15 cellular contexts compared by ENCODE assay signal in the genomic region with DNA sequence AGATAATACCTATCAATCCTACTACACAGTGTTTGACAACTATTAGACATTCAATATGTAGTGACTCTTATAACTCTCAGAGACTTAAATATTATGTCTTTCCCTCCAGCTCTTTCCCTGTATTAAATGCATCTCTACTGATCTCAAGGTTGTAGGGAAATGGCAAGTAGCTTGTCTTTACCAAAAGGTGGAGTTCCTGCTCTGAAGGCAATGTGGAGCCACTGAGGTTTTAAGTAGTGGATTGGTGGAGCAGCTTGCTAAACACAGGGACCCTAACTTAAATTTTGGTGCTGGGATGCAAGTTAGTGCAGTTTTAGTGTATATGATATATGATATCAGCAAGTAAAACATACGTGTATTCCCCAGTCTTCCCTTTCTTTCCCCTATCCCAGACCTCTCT. TPM values are rescaled to one million over a fixed set of nuclear protein-coding genes. Genes with fewer than 3 reads are reported as not detected.
A peak's percentile ranks its signal among the peaks of the same experiment; 100 is the strongest.
DNase-seq lines count a peak whose midpoint lies in the region; ATAC-seq and TF ChIP-seq lines count a peak whose summit lies in the region.
"Had no signal": no experiment of that assay in that cellular context is flagged by ENCODE, and none has a peak within 500 bp of the region (broad histone marks: within the 10 kb centered on the region; RNA-seq: fewer than 3 reads in every experiment).

No MANE protein-coding gene starts in this region.

- DNase-seq in GM10266 (ENCODE audit: extremely low spot score) (no peak), SK-MEL-5 (ENCODE audit: low read depth, low spot score) (peak; percentile 12), epithelial cell of prostate (ENCODE audit: low read depth, low spot score) (no peak), neural progenitor cell (ENCODE audit: low spot score) (no peak), GM19238 (ENCODE audit: insufficient read length, low spot score) (no peak)
- DNase-seq in activated T-helper 2 cell treated with anti-CD3 and anti-CD28 coated beads, Interferon-gamma antibody, Interleukin-2, Interleukin-4, amounts not matched to agents 10 μg/mL and 5 μg/mL and 100 μg/mL, durations not matched to agents 14 hours and 24 hours and 36 hours (ENCODE audit: low spot score), result no peak
- DNase-seq: activated CD4-positive, alpha-beta T cell treated with anti-CD3 and anti-CD28 coated beads for 4 hours; NCI-H1105; Peyer's patch; stimulated activated CD4-positive, alpha-beta T cell treated with anti-CD3 and anti-CD28 coated beads, Interleukin-2, amount 100 ng/mL, for 24 hours; upper lobe of right lung had no signal

- H3K27ac ChIP-seq in epithelial cell of prostate (peak overlapping the region; percentile 63), neural progenitor cell (no peak overlapping the region)
- H3K27ac ChIP-seq: BLaER1, prostate gland, upper lobe of right lung had no signal

- peaks cover 7% of the 10 kb centered on the region for H3K79me2 ChIP-seq in neural progenitor cell (ENCODE audit: low read depth)

- H3K9me3 Mint-ChIP-seq in neural progenitor cell, result no peaks in the 10 kb centered on the region
- no peaks in the 10 kb centered on the region for H3K9me3 Mint-ChIP-seq in activated T-helper 2 cell treated with anti-CD3 and anti-CD28 coated beads, Interferon-gamma antibody, Interleukin-2, Interleukin-4, amounts not matched to agents 10 μg/mL and 5 μg/mL and 100 μg/mL, durations not matched to agents 14 hours and 24 hours and 36 hours

- no peak overlapping the region for H2AFZ ChIP-seq in neural progenitor cell (replicated peaks)

- H3K4me1 ChIP-seq in neural progenitor cell, result peaks cover 22% of the 10 kb centered on the region

- no peaks in the 10 kb centered on the region for H4K20me1 ChIP-seq in neural progenitor cell (ENCODE audit: low read depth)

- H3K4me3 Mint-ChIP-seq in neural progenitor cell, result no peak overlapping the region
- H3K4me3 Mint-ChIP-seq in activated T-helper 2 cell treated with anti-CD3 and anti-CD28 coated beads, Interferon-gamma antibody, Interleukin-2, Interleukin-4, amounts not matched to agents 10 μg/mL and 5 μg/mL and 100 μg/mL, durations not matched to agents 14 hours and 24 hours and 36 hours (ENCODE audit: low read depth), result no peak overlapping the region

- H3K4me1 Mint-ChIP-seq in neural progenitor cell, result peaks cover 56% of the 10 kb centered on the region
- peaks cover 51% of the 10 kb centered on the region for H3K4me1 Mint-ChIP-seq in activated T-helper 2 cell treated with anti-CD3 and anti-CD28 coated beads, Interferon-gamma antibody, Interleukin-2, Interleukin-4, amounts not matched to agents 10 μg/mL and 5 μg/mL and 100 μg/mL, durations not matched to agents 14 hours and 24 hours and 36 hours (ENCODE audit: low read depth)

- H3K36me3 ChIP-seq in neural progenitor cell, result no peaks in the 10 kb centered on the region
- H3K36me3 ChIP-seq: BLaER1, Peyer's patch, prostate gland, upper lobe of right lung had no signal

- peak overlapping the region; percentile 8 for H3K27ac Mint-ChIP-seq in neural progenitor cell
- no peak overlapping the region for H3K27ac Mint-ChIP-seq in activated T-helper 2 cell treated with anti-CD3 and anti-CD28 coated beads, Interferon-gamma antibody, Interleukin-2, Interleukin-4, amounts not matched to agents 10 μg/mL and 5 μg/mL and 100 μg/mL, durations not matched to agents 14 hours and 24 hours and 36 hours

- intact Hi-C loops in activated T-helper 2 cell treated with anti-CD3 and anti-CD28 coated beads, Interferon-gamma antibody, Interleukin-2, Interleukin-4, amounts not matched to agents 10 μg/mL and 5 μg/mL and 100 μg/mL, durations not matched to agents 14 hours and 24 hours and 36 hours (cut with micrococcal nuclease), result no loop called here

- in situ Hi-C loops in SK-MEL-5 (cut with HindIII; ENCODE audit: low pct_unique_long_range_greater_than_20kb, low sequenced_read_pairs), result no loop called here

- no peak overlapping the region for H3K4me2 ChIP-seq in neural progenitor cell
- H3K4me2 ChIP-seq: BLaER1 had no signal

- no peak overlapping the region for H3K4me3 ChIP-seq in neural progenitor cell
- H3K4me3 ChIP-seq: BLaER1, Peyer's patch, prostate gland, upper lobe of right lung had no signal

- H3F3A ChIP-seq in neural progenitor cell (ENCODE audit: low read depth), result peaks cover 12% of the 10 kb centered on the region

- no peaks in the 10 kb centered on the region for H3K9me3 ChIP-seq in neural progenitor cell (ENCODE audit: low read depth)
- H3K9me3 ChIP-seq: BLaER1, Peyer's patch, prostate gland, upper lobe of right lung had no signal

- H3K27me3 ChIP-seq in neural progenitor cell, result no peaks in the 10 kb centered on the region
- H3K27me3 ChIP-seq: BLaER1, Peyer's patch, upper lobe of right lung had no signal

- no peak overlapping the region for H3K9ac ChIP-seq in neural progenitor cell
- H3K9ac ChIP-seq: BLaER1 had no signal

- TF ChIP-seq CTCF in GM10266 (IDR thresholded peaks at IDR 0.05; ENCODE audit: control insufficient read depth, insufficient read depth, low read depth, missing control alignments) (peak; percentile 11), neural progenitor cell (IDR thresholded peaks at IDR 0.05) (no peak)

- no peaks in the 10 kb centered on the region for H3K36me3 Mint-ChIP-seq in neural progenitor cell
- no peaks in the 10 kb centered on the region for H3K36me3 Mint-ChIP-seq in activated T-helper 2 cell treated with anti-CD3 and anti-CD28 coated beads, Interferon-gamma antibody, Interleukin-2, Interleukin-4, amounts not matched to agents 10 μg/mL and 5 μg/mL and 100 μg/mL, durations not matched to agents 14 hours and 24 hours and 36 hours (ENCODE audit: low read depth)

- no peak for ATAC-seq in esophagus mucosa
- no peak for ATAC-seq in HG03442 (IDR thresholded peaks at IDR 0.05; ENCODE audit: unreplicated experiment)
- ATAC-seq: upper lobe of right lung had no signal

- H3K27me3 Mint-ChIP-seq in neural progenitor cell (ENCODE audit: insufficient read depth, low read depth), result no peaks in the 10 kb centered on the region
- H3K27me3 Mint-ChIP-seq in activated T-helper 2 cell treated with anti-CD3 and anti-CD28 coated beads, Interferon-gamma antibody, Interleukin-2, Interleukin-4, amounts not matched to agents 10 μg/mL and 5 μg/mL and 100 μg/mL, durations not matched to agents 14 hours and 24 hours and 36 hours (ENCODE audit: low read depth), result no peaks in the 10 kb centered on the region

RNA-seq across cellular contexts. Expression of gene FNIP2, which starts 13.1 kb away (rescaled TPM):
- total RNA-seq in SK-MEL-5 (2014; rRNA removed; shearing (Covaris generic)), result 39.7 and 42.9 TPM in 2 replicates
- polyA plus RNA-seq in SK-MEL-5 (2015; cell fraction: cytosol; rRNA removed), result 13.5 and 21.3 TPM in 2 replicates
- 15.8 and 19.6 TPM in 2 replicates for polyA plus RNA-seq in SK-MEL-5 (2015; cell fraction: nucleus; rRNA removed)
- total RNA-seq in neural progenitor cell (ENCODE audit: low replicate concordance) (9.9 and 10.5 TPM in 2 replicates), esophagus mucosa (10.2 TPM)
- 10.5 and 11.9 TPM in 2 replicates for total RNA-seq in activated T-helper 2 cell treated with anti-CD3 and anti-CD28 coated beads, Interferon-gamma antibody, Interleukin-2, Interleukin-4, amounts not matched to agents 10 μg/mL and 5 μg/mL and 100 μg/mL, durations not matched to agents 14 hours and 24 hours and 36 hours

RNA-seq across cellular contexts. Expression of gene PPID, which starts 58.8 kb away (rescaled TPM):
- 43.2 and 50.8 TPM in 2 replicates for total RNA-seq in SK-MEL-5 (2014; rRNA removed; shearing (Covaris generic))
- polyA plus RNA-seq in SK-MEL-5 (2015; cell fraction: cytosol; rRNA removed), result 44.7 and 59.6 TPM in 2 replicates
- polyA plus RNA-seq in SK-MEL-5 (2015; cell fraction: nucleus; rRNA removed), result 27.1 and 34.0 TPM in 2 replicates
- total RNA-seq in neural progenitor cell (ENCODE audit: low replicate concordance) (54.0 and 106 TPM in 2 replicates), esophagus mucosa (12.0 TPM)
- 56.8 and 58.5 TPM in 2 replicates for total RNA-seq in activated T-helper 2 cell treated with anti-CD3 and anti-CD28 coated beads, Interferon-gamma antibody, Interleukin-2, Interleukin-4, amounts not matched to agents 10 μg/mL and 5 μg/mL and 100 μg/mL, durations not matched to agents 14 hours and 24 hours and 36 hours
